Comparison of ENCODE assay signal across 17 cellular contexts in genomic region chr21:18495553-18495952, GRCh38.
A peak's percentile ranks its signal among the peaks of the same experiment; 100 is the strongest.
DNase-seq lines count a peak whose midpoint lies in the region; TF ChIP-seq lines count a peak whose summit lies in the region.
"Had no signal": no experiment of that assay in that cellular context is flagged by ENCODE, and none has a peak within 500 bp of the region (broad histone marks: within the 10 kb centered on the region; RNA-seq: fewer than 3 reads in every experiment).

No MANE protein-coding gene starts in this region.

- H3K9me3 ChIP-seq in hepatocyte (ENCODE audit: low read depth), result no peaks in the 10 kb centered on the region
- H3K9me3 ChIP-seq: A549; BLaER1 treated with 17β-estradiol and CSF1 and Interleukin-3, amounts not matched to agents 10 nM and 100 nM; Caco-2 had no signal

- no peaks in the 10 kb centered on the region for H3K9me2 ChIP-seq in hepatocyte (replicated peaks; ENCODE audit: insufficient read depth)

- no peaks in the 10 kb centered on the region for H3K4me1 ChIP-seq in hepatocyte (ENCODE audit: insufficient read depth)
- H3K4me1 ChIP-seq: A549; BLaER1 treated with 17β-estradiol and CSF1 and Interleukin-3, amounts not matched to agents 10 nM and 100 nM; Caco-2 had no signal

- H3K27ac ChIP-seq in hepatocyte, result peak overlapping the region; percentile 47
- H3K27ac ChIP-seq: 22Rv1; A549; BLaER1 treated with 17β-estradiol and CSF1 and Interleukin-3, amounts not matched to agents 10 nM and 100 nM; C4-2B had no signal

- peak; percentile 22 for DNase-seq in DMS 273 (lab: John Stamatoyannopoulos, UW; ENCODE audit: unreplicated experiment)
- DNase-seq in DMS 273 treated with DMSO at 0.1 percent for 48 hours (lab: John Stamatoyannopoulos, UW), result no peak
- peak; percentile 51 for DNase-seq in NCI-H69 (lab: John Stamatoyannopoulos, UW)
- no peak for DNase-seq in hepatocyte (ENCODE audit: low spot score)
- DNase-seq in activated T-cell treated with anti-CD3 and anti-CD28 coated beads for 4 hours, result no peak
- DNase-seq in epidermal melanocyte (ENCODE audit: insufficient read length, low spot score), result no peak
- DNase-seq: AML-193; Caco-2; Calu3; CD4-positive, alpha-beta T cell; CD8-positive, alpha-beta T cell; DMS79 treated with DMSO at 0.1 percent for 48 hours; GF-D8 had no signal

- H4K20me1 ChIP-seq in hepatocyte (ENCODE audit: insufficient read depth, poor library complexity, severe bottlenecking), result no peaks in the 10 kb centered on the region
- H4K20me1 ChIP-seq: BLaER1 treated with 17β-estradiol and CSF1 and Interleukin-3, amounts not matched to agents 10 nM and 100 nM had no signal

- no peaks in the 10 kb centered on the region for H3K79me2 ChIP-seq in hepatocyte

- no peak for TF ChIP-seq CTCF in hepatocyte (IDR thresholded peaks at IDR 0.05; ENCODE audit: poor library complexity)

- H2AFZ ChIP-seq in hepatocyte, result no peak overlapping the region

- H3K4me3 ChIP-seq in hepatocyte, result no peak overlapping the region
- H3K4me3 ChIP-seq: A549; BLaER1 treated with 17β-estradiol and CSF1 and Interleukin-3, amounts not matched to agents 10 nM and 100 nM had no signal

- H3K36me3 ChIP-seq in hepatocyte (replicated peaks; ENCODE audit: insufficient read depth, low read depth), result no peaks in the 10 kb centered on the region
- H3K36me3 ChIP-seq: BLaER1 treated with 17β-estradiol and CSF1 and Interleukin-3, amounts not matched to agents 10 nM and 100 nM had no signal

- H3K27me3 ChIP-seq in hepatocyte, result no peaks in the 10 kb centered on the region
- H3K27me3 ChIP-seq: BLaER1 treated with 17β-estradiol and CSF1 and Interleukin-3, amounts not matched to agents 10 nM and 100 nM had no signal

- no peak overlapping the region for H3K4me2 ChIP-seq in hepatocyte
- H3K4me2 ChIP-seq: A549; BLaER1 treated with 17β-estradiol and CSF1 and Interleukin-3, amounts not matched to agents 10 nM and 100 nM had no signal

Comparison
In these comparisons a context has a peak if more than half of its experiments do, and no peak if none do; other contexts are left out.
1. DNase-seq: peak in DMS 273 (single experiment) and NCI-H69 (single experiment); none in DMS 273 treated with DMSO at 0.1 percent for 48 hours (single experiment), hepatocyte (single experiment), activated T-cell treated with anti-CD3 and anti-CD28 coated beads for 4 hours (single experiment) and epidermal melanocyte (single experiment).